In the genomic region with DNA sequence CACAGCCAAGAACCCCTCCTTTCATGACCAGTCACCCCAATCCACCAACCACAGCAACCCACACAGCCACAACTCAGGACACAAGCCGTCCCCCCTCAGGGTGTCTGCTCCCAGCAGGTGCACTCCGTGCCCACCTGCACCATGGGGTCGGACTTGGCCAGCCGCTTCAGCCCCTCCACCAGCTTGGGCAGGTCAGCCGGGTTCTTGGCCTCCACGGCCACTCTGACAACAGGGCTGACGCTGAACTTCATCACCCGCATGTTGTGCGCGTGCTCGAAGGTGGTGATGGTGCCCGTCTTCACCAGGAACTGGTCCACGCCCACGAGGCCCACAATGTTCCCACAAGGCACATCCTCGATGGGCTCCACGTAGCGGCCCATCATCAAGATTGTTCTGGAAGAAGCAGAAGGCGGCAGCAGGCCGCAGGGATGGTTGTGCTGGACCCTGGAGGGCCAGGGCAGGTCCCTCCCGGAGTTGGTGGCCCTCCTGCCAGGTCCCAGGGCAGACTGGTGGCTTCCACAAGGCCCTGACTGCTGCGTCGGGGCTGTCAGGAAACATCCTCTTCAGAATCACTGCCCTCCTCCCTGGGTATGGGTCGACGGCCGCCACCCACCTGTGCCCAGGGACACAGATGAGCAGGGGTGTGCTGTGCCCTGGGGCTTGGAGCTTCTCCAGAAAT, we compare ENCODE assay signal across 1 cellular context.
TF ChIP-seq lines count a peak whose summit lies in the region.

No MANE protein-coding gene starts in this region.

TF ChIP-seq in HepG2, 621 proteins besides CTCF, POLR2A, EP300 and RAD21 (continues in another document):
- TF ChIP-seq SRSF4 (IDR thresholded peaks at IDR 0.05; ENCODE audit: low read depth, low read length, poor library complexity, severe bottlenecking) (no peak), AGO2 (optimal IDR thresholded peaks at IDR 0.05; ENCODE audit: low read depth, low read length) (peak; percentile 98), TEF (CRISPR knock-in tag; IDR thresholded peaks at IDR 0.05) (no peak), ZBTB37 (CRISPR knock-in tag; IDR thresholded peaks at IDR 0.05) (no peak), POLR2AphosphoS5 (IDR thresholded peaks at IDR 0.05; ENCODE audit: low read depth, low read length) (peak; percentile 24; the same call in 1 of the 2 replicates), SUZ12 (IDR thresholded peaks at IDR 0.05; ENCODE audit: low read depth, low read length) (no peak), SP1 (IDR thresholded peaks at IDR 0.05) (no peak), SP1 (CRISPR knock-in tag; IDR thresholded peaks at IDR 0.05) (no peak), ZNF660 (CRISPR knock-in tag; IDR thresholded peaks at IDR 0.05; ENCODE audit: borderline replicate concordance, low read depth) (no peak), NR2F2 (IDR thresholded peaks at IDR 0.05; ENCODE audit: borderline replicate concordance, low read depth) (no peak), ZNF362 (CRISPR knock-in tag; IDR thresholded peaks at IDR 0.05; ENCODE audit: borderline replicate concordance) (no peak), RBFOX2 (IDR thresholded peaks at IDR 0.05; ENCODE audit: low read depth, low read length) (peak; percentile 89), ZNF841 (CRISPR knock-in tag; IDR thresholded peaks at IDR 0.05; ENCODE audit: borderline replicate concordance) (no peak), ZNF629 (CRISPR knock-in tag; conservative IDR thresholded peaks at IDR 0.05) (no peak), ZNF766 (CRISPR knock-in tag; IDR thresholded peaks at IDR 0.05; ENCODE audit: borderline replicate concordance) (no peak), AHR (CRISPR knock-in tag; IDR thresholded peaks at IDR 0.05) (no peak), ARHGAP35 (CRISPR knock-in tag; IDR thresholded peaks at IDR 0.05; ENCODE audit: borderline replicate concordance) (no peak), ZNF768 (CRISPR knock-in tag; IDR thresholded peaks at IDR 0.05) (0 out of 2 replicates have a peak, but pooled peaks have one; percentile 15), ZNF644 (CRISPR knock-in tag; IDR thresholded peaks at IDR 0.05; ENCODE audit: low read depth) (no peak), ETV5 (CRISPR knock-in tag; IDR thresholded peaks at IDR 0.05; ENCODE audit: borderline replicate concordance) (no peak), ZBTB33 (CRISPR knock-in tag; IDR thresholded peaks at IDR 0.05) (no peak), IRF9 (CRISPR knock-in tag; IDR thresholded peaks at IDR 0.05; ENCODE audit: borderline replicate concordance) (no peak), RFXAP (CRISPR knock-in tag; IDR thresholded peaks at IDR 0.05; ENCODE audit: borderline replicate concordance) (no peak), POLR2AphosphoS2 (IDR thresholded peaks at IDR 0.05; ENCODE audit: low read depth, low read length) (peak; percentile 81; the same call in 1 of the 2 replicates), EED (CRISPR knock-in tag; IDR thresholded peaks at IDR 0.05) (no peak), EEA1 (CRISPR knock-in tag; IDR thresholded peaks at IDR 0.05; ENCODE audit: borderline replicate concordance) (no peak), JDP2 (CRISPR knock-in tag; IDR thresholded peaks at IDR 0.05; ENCODE audit: borderline replicate concordance) (no peak), ZHX1 (CRISPR knock-in tag; IDR thresholded peaks at IDR 0.05; ENCODE audit: low read depth) (no peak; the same call in 1 of the 2 replicates), ZNF143 (CRISPR knock-in tag; IDR thresholded peaks at IDR 0.05) (no peak), ZC3H13 (CRISPR knock-in tag; IDR thresholded peaks at IDR 0.05) (peak; percentile 64; the same call in 1 of the 2 replicates), ZNF17 (CRISPR knock-in tag; IDR thresholded peaks at IDR 0.05) (no peak), SMAD1 (CRISPR knock-in tag; IDR thresholded peaks at IDR 0.05; ENCODE audit: borderline replicate concordance, low read depth) (no peak), ZNF253 (CRISPR knock-in tag; IDR thresholded peaks at IDR 0.05; ENCODE audit: borderline replicate concordance) (no peak), PHF5A (CRISPR knock-in tag; IDR thresholded peaks at IDR 0.05; ENCODE audit: low read depth, unreplicated experiment) (no peak), RBM22 (optimal IDR thresholded peaks at IDR 0.05; ENCODE audit: low read length) (peak; percentile 34), GLI4 (CRISPR knock-in tag; IDR thresholded peaks at IDR 0.05; ENCODE audit: borderline replicate concordance) (no peak), NFE2 (CRISPR knock-in tag; IDR thresholded peaks at IDR 0.05) (no peak), ZNF296 (CRISPR knock-in tag; conservative IDR thresholded peaks at IDR 0.05) (no peak)
- TF ChIP-seq, protein P1, sequence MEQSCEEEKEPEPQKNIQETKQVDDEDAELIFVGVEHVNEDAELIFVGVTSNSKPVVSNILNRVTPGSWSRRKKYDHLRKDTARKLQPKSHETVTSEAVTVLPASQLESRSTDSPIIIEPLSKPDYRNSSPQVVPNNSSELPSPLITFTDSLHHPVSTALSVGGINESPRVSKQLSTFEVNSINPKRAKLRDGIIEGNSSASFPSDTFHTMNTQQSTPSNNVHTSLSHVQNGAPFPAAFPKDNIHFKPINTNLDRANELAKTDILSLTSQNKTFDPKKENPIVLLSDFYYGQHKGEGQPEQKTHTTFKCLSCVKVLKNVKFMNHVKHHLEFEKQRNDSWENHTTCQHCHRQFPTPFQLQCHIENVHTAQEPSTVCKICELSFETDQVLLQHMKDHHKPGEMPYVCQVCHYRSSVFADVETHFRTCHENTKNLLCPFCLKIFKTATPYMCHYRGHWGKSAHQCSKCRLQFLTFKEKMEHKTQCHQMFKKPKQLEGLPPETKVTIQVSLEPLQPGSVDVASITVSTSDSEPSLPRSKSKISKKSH (CRISPR knock-in tag; IDR thresholded peaks at IDR 0.05; ENCODE audit: borderline replicate concordance): no peak
- TF ChIP-seq, protein P2, sequence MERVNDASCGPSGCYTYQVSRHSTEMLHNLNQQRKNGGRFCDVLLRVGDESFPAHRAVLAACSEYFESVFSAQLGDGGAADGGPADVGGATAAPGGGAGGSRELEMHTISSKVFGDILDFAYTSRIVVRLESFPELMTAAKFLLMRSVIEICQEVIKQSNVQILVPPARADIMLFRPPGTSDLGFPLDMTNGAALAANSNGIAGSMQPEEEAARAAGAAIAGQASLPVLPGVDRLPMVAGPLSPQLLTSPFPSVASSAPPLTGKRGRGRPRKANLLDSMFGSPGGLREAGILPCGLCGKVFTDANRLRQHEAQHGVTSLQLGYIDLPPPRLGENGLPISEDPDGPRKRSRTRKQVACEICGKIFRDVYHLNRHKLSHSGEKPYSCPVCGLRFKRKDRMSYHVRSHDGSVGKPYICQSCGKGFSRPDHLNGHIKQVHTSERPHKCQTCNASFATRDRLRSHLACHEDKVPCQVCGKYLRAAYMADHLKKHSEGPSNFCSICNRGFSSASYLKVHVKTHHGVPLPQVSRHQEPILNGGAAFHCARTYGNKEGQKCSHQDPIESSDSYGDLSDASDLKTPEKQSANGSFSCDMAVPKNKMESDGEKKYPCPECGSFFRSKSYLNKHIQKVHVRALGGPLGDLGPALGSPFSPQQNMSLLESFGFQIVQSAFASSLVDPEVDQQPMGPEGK (CRISPR knock-in tag; IDR thresholded peaks at IDR 0.05): no peak
- TF ChIP-seq, protein P3, sequence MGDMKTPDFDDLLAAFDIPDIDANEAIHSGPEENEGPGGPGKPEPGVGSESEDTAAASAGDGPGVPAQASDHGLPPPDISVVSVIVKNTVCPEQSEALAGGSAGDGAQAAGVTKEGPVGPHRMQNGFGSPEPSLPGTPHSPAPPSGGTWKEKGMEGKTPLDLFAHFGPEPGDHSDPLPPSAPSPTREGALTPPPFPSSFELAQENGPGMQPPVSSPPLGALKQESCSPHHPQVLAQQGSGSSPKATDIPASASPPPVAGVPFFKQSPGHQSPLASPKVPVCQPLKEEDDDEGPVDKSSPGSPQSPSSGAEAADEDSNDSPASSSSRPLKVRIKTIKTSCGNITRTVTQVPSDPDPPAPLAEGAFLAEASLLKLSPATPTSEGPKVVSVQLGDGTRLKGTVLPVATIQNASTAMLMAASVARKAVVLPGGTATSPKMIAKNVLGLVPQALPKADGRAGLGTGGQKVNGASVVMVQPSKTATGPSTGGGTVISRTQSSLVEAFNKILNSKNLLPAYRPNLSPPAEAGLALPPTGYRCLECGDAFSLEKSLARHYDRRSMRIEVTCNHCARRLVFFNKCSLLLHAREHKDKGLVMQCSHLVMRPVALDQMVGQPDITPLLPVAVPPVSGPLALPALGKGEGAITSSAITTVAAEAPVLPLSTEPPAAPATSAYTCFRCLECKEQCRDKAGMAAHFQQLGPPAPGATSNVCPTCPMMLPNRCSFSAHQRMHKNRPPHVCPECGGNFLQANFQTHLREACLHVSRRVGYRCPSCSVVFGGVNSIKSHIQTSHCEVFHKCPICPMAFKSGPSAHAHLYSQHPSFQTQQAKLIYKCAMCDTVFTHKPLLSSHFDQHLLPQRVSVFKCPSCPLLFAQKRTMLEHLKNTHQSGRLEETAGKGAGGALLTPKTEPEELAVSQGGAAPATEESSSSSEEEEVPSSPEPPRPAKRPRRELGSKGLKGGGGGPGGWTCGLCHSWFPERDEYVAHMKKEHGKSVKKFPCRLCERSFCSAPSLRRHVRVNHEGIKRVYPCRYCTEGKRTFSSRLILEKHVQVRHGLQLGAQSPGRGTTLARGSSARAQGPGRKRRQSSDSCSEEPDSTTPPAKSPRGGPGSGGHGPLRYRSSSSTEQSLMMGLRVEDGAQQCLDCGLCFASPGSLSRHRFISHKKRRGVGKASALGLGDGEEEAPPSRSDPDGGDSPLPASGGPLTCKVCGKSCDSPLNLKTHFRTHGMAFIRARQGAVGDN (CRISPR knock-in tag; IDR thresholded peaks at IDR 0.05): 0 out of 2 replicates have a peak, but pooled peaks have one; percentile 23
